In the genomic region with DNA sequence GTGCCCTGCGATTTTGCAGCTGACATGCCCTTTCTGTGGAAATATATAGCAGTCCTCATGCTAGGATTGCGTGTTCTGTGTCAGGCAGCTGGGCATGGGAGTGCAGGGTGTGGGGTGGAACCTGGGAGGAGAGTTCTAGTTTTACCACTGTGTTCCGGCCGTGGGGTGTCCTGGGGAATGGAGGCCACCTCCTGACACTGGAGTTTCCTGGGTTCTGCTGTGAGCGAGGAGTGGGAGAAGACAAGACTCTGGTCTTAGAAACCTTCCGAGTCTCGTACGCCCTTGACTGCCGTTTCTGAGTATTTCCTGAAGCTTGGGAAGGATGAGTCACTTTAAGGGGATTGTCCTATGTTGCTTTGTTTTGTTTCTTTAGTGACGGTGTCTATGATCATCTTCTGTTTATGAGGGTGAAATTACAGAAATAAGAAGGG, we compare ENCODE assay signal across 8 cellular contexts. TPM values are rescaled to one million over a fixed set of nuclear protein-coding genes. Genes with fewer than 3 reads are reported as not detected.
DNase-seq lines count a peak whose midpoint lies in the region; ATAC-seq and TF ChIP-seq lines count a peak whose summit lies in the region.

No MANE protein-coding gene starts in this region.

- no peak overlapping the region for H2AFZ ChIP-seq in hepatocyte

- H3K27me3 Mint-ChIP-seq in activated naive CD8-positive, alpha-beta T cell treated with anti-CD3 and anti-CD28 coated beads, Interleukin-2, amount 50 U/mL, for 24 hours = no peaks in the 10 kb centered on the region
- no peaks in the 10 kb centered on the region for H3K27me3 Mint-ChIP-seq in stimulated activated naive CD8-positive, alpha-beta T cell treated with anti-CD3 and anti-CD28 coated beads, Interleukin-15, Interleukin-2, amounts not matched to agents 100 ng/mL and 50 ng/mL, for 24 hours

- no peak overlapping the region for H3K4me3 ChIP-seq in hepatocyte

- H3K27ac Mint-ChIP-seq in activated naive CD8-positive, alpha-beta T cell treated with anti-CD3 and anti-CD28 coated beads, Interleukin-2, amount 50 U/mL, for 24 hours = peak overlapping the region; percentile 99
- H3K27ac Mint-ChIP-seq in stimulated activated naive CD8-positive, alpha-beta T cell treated with anti-CD3 and anti-CD28 coated beads, Interleukin-15, Interleukin-2, amounts not matched to agents 100 ng/mL and 50 ng/mL, for 24 hours = peak overlapping the region; percentile 92

- no peaks in the 10 kb centered on the region for H3K27me3 ChIP-seq in hepatocyte

- no peaks in the 10 kb centered on the region for H3K36me3 ChIP-seq in hepatocyte (replicated peaks; ENCODE audit: insufficient read depth, low read depth)

- peaks cover 42% of the 10 kb centered on the region for H3K36me3 Mint-ChIP-seq in activated naive CD8-positive, alpha-beta T cell treated with anti-CD3 and anti-CD28 coated beads, Interleukin-2, amount 50 U/mL, for 24 hours (ENCODE audit: low read depth)
- H3K36me3 Mint-ChIP-seq in stimulated activated naive CD8-positive, alpha-beta T cell treated with anti-CD3 and anti-CD28 coated beads, Interleukin-15, Interleukin-2, amounts not matched to agents 100 ng/mL and 50 ng/mL, for 24 hours (ENCODE audit: low read depth) = peaks cover 21% of the 10 kb centered on the region

- no peaks in the 10 kb centered on the region for H3K9me3 Mint-ChIP-seq in activated naive CD8-positive, alpha-beta T cell treated with anti-CD3 and anti-CD28 coated beads, Interleukin-2, amount 50 U/mL, for 24 hours
- no peaks in the 10 kb centered on the region for H3K9me3 Mint-ChIP-seq in stimulated activated naive CD8-positive, alpha-beta T cell treated with anti-CD3 and anti-CD28 coated beads, Interleukin-15, Interleukin-2, amounts not matched to agents 100 ng/mL and 50 ng/mL, for 24 hours

- ATAC-seq in activated naive CD8-positive, alpha-beta T cell treated with anti-CD3 and anti-CD28 coated beads, Interleukin-2, amount 50 U/mL, for 24 hours = peak; percentile 62
- no peak for ATAC-seq in HG03565 (IDR thresholded peaks at IDR 0.05; ENCODE audit: unreplicated experiment)
- ATAC-seq in GM21717 (IDR thresholded peaks at IDR 0.05; ENCODE audit: unreplicated experiment) = no peak

- peaks cover 92% of the 10 kb centered on the region for H3K79me2 ChIP-seq in hepatocyte

- TF ChIP-seq CTCF in hepatocyte (IDR thresholded peaks at IDR 0.05; ENCODE audit: poor library complexity) = no peak

- H3K4me2 ChIP-seq in hepatocyte = peak overlapping the region; percentile 65

- peak overlapping the region; percentile 72 for H3K4me3 Mint-ChIP-seq in activated naive CD8-positive, alpha-beta T cell treated with anti-CD3 and anti-CD28 coated beads, Interleukin-2, amount 50 U/mL, for 24 hours
- peak overlapping the region; percentile 64 for H3K4me3 Mint-ChIP-seq in stimulated activated naive CD8-positive, alpha-beta T cell treated with anti-CD3 and anti-CD28 coated beads, Interleukin-15, Interleukin-2, amounts not matched to agents 100 ng/mL and 50 ng/mL, for 24 hours

- peaks cover 74% of the 10 kb centered on the region for H3K4me1 Mint-ChIP-seq in activated naive CD8-positive, alpha-beta T cell treated with anti-CD3 and anti-CD28 coated beads, Interleukin-2, amount 50 U/mL, for 24 hours
- peaks cover 82% of the 10 kb centered on the region for H3K4me1 Mint-ChIP-seq in stimulated activated naive CD8-positive, alpha-beta T cell treated with anti-CD3 and anti-CD28 coated beads, Interleukin-15, Interleukin-2, amounts not matched to agents 100 ng/mL and 50 ng/mL, for 24 hours (ENCODE audit: low read depth)

- peak; percentile 40 for DNase-seq in stimulated activated CD4-positive, alpha-beta T cell treated with anti-CD3 and anti-CD28 coated beads, Interleukin-1b, Interleukin-23, amount 100 ng/mL, for 48 hours
- DNase-seq in stimulated activated CD4-positive, alpha-beta T cell treated with anti-CD3 and anti-CD28 coated beads, Interleukin-12 subunit alpha, Interleukin-12 subunit beta, amount 100 ng/mL, for 4 hours = no peak
- DNase-seq in activated naive CD8-positive, alpha-beta T cell treated with anti-CD3 and anti-CD28 coated beads, Interleukin-2, amount 50 U/mL, for 24 hours = peak; percentile 43
- DNase-seq in hepatocyte (ENCODE audit: low spot score) = peak; percentile 71
- DNase-seq in Ammon's horn (ENCODE audit: low spot score) = no peak

- 36% methylated on average over 10 of the region's 10 CpGs for WGBS in hepatocyte (ENCODE audit: low lambda C conversion rate, missing lambda C conversion rate)

- no peaks in the 10 kb centered on the region for H3K9me2 ChIP-seq in hepatocyte (replicated peaks; ENCODE audit: insufficient read depth)

- H3K27ac ChIP-seq in hepatocyte = peak overlapping the region; percentile 92

- peaks cover 29% of the 10 kb centered on the region for H4K20me1 ChIP-seq in hepatocyte (ENCODE audit: insufficient read depth, poor library complexity, severe bottlenecking)

- no peaks in the 10 kb centered on the region for H3K9me3 ChIP-seq in hepatocyte (ENCODE audit: low read depth)

- peaks cover 29% of the 10 kb centered on the region for H3K4me1 ChIP-seq in hepatocyte (ENCODE audit: insufficient read depth)

RNA-seq across cellular contexts. Expression of a gene that starts 19.0 kb away (rescaled TPM):
- total RNA-seq in hepatocyte = 329 and 362 TPM in 2 replicates
- 565 and 637 TPM in 2 replicates for polyA plus RNA-seq in hepatocyte

RNA-seq across cellular contexts. Expression of a gene that starts 41.8 kb away (rescaled TPM):
- 0.12 and 0.53 TPM in 2 replicates for total RNA-seq in hepatocyte
- 0.15 and 0.64 TPM in 2 replicates for polyA plus RNA-seq in hepatocyte

Comparison
In these comparisons a context has a peak if more than half of its experiments do, and no peak if none do; other contexts are left out.
1. DNase-seq: peak in stimulated activated CD4-positive, alpha-beta T cell treated with anti-CD3 and anti-CD28 coated beads, Interleukin-1b, Interleukin-23, amount 100 ng/mL, for 48 hours (single experiment), activated naive CD8-positive, alpha-beta T cell treated with anti-CD3 and anti-CD28 coated beads, Interleukin-2, amount 50 U/mL, for 24 hours (single experiment) and hepatocyte (single experiment); none in stimulated activated CD4-positive, alpha-beta T cell treated with anti-CD3 and anti-CD28 coated beads, Interleukin-12 subunit alpha, Interleukin-12 subunit beta, amount 100 ng/mL, for 4 hours (single experiment) and Ammon's horn (single experiment).